ENCODE assay signal across 1 cellular context in genomic region chr22:19730662-19731360, GRCh38.
A peak's percentile ranks its signal among the peaks of the same experiment; 100 is the strongest.
TF ChIP-seq lines count a peak whose summit lies in the region.

No MANE protein-coding gene starts in this region.

TF ChIP-seq in GM12878, 131 proteins besides CTCF, POLR2A, EP300 and RAD21 (continues in another document):
- TF ChIP-seq REST (IDR thresholded peaks at IDR 0.05; ENCODE audit: low read depth, low read length) (no peak), HSF1 (IDR thresholded peaks at IDR 0.05; ENCODE audit: low read depth, low read length) (no peak), RUNX3 (IDR thresholded peaks at IDR 0.05; ENCODE audit: low read length) (0 out of 2 replicates have a peak, but pooled peaks have one; percentile 12), MAX (IDR thresholded peaks at IDR 0.05; ENCODE audit: low read depth, low read length) (no peak), SMARCA5 (IDR thresholded peaks at IDR 0.05) (0 out of 2 replicates have a peak, but pooled peaks have one; percentile 36), POLR2AphosphoS2 (IDR thresholded peaks at IDR 0.05; ENCODE audit: low read depth, low read length) (no peak), PAX5 (IDR thresholded peaks at IDR 0.05; ENCODE audit: borderline replicate concordance, low read depth, low read length) (no peak), YY1 (IDR thresholded peaks at IDR 0.05; ENCODE audit: low read depth, low read length) (peak; percentile 57; the same call in 1 of the 2 replicates), KLF5 (IDR thresholded peaks at IDR 0.05; ENCODE audit: partially characterized antibody) (no peak), PKNOX1 (IDR thresholded peaks at IDR 0.05) (peak; percentile 74), RFX5 (IDR thresholded peaks at IDR 0.05; ENCODE audit: low read depth, low read length) (no peak), RAD51 (IDR thresholded peaks at IDR 0.05) (no peak), ATF2 (IDR thresholded peaks at IDR 0.05; ENCODE audit: low read length) (no peak), RCOR1 (conservative IDR thresholded peaks at IDR 0.05; ENCODE audit: low read depth, low read length) (no peak), HCFC1 (IDR thresholded peaks at IDR 0.05; ENCODE audit: low read length) (no peak), SMC3 (IDR thresholded peaks at IDR 0.05; ENCODE audit: borderline replicate concordance, low read length) (peak; percentile 97), ZZZ3 (IDR thresholded peaks at IDR 0.05; ENCODE audit: control insufficient read depth, insufficient read length, low read depth) (no peak), ZNF207 (IDR thresholded peaks at IDR 0.05; ENCODE audit: borderline replicate concordance) (peak; percentile 47; the same call in 1 of the 2 replicates), EED (IDR thresholded peaks at IDR 0.05; ENCODE audit: low read depth) (no peak), RELB (IDR thresholded peaks at IDR 0.05; ENCODE audit: low read depth) (no peak), BCL11A (IDR thresholded peaks at IDR 0.05; ENCODE audit: low read depth, low read length) (no peak), STAT1 (conservative IDR thresholded peaks at IDR 0.05) (no peak), MLLT1 (IDR thresholded peaks at IDR 0.05) (no peak), KDM1A (IDR thresholded peaks at IDR 0.05; ENCODE audit: borderline replicate concordance) (no peak), SUPT20H (IDR thresholded peaks at IDR 0.05; ENCODE audit: borderline replicate concordance, control insufficient read depth, low read depth, low read length) (no peak), JUNB (IDR thresholded peaks at IDR 0.05) (no peak), PML (IDR thresholded peaks at IDR 0.05; ENCODE audit: low read length) (no peak), USF2 (IDR thresholded peaks at IDR 0.05; ENCODE audit: borderline replicate concordance, low read depth, low read length) (no peak), ZBTB40 (IDR thresholded peaks at IDR 0.05; ENCODE audit: borderline replicate concordance) (no peak), SREBF1 (IDR thresholded peaks at IDR 0.05; ENCODE audit: low read length) (no peak), CHD2 (IDR thresholded peaks at IDR 0.05; ENCODE audit: borderline replicate concordance, low read depth, low read length) (no peak), YBX1 (IDR thresholded peaks at IDR 0.05) (no peak), TBL1XR1 (IDR thresholded peaks at IDR 0.05; ENCODE audit: low read depth, low read length) (no peak), TCF3 (IDR thresholded peaks at IDR 0.05; ENCODE audit: borderline replicate concordance, insufficient read depth, low read depth, low read length) (no peak), CHD1 (IDR thresholded peaks at IDR 0.05; ENCODE audit: low read depth, low read length) (no peak), TCF7 (IDR thresholded peaks at IDR 0.05; ENCODE audit: borderline replicate concordance) (no peak), IKZF2 (IDR thresholded peaks at IDR 0.05) (no peak), E4F1 (IDR thresholded peaks at IDR 0.05; ENCODE audit: borderline replicate concordance, partially characterized antibody) (no peak), NFXL1 (IDR thresholded peaks at IDR 0.05; ENCODE audit: borderline replicate concordance) (no peak), CHD4 (IDR thresholded peaks at IDR 0.05) (no peak), GATAD2B (conservative IDR thresholded peaks at IDR 0.05; ENCODE audit: low read depth) (0 out of 2 replicates have a peak, but pooled peaks have one; percentile 37)
